ENCODE assay signal across 1 cellular context in the genomic region with DNA sequence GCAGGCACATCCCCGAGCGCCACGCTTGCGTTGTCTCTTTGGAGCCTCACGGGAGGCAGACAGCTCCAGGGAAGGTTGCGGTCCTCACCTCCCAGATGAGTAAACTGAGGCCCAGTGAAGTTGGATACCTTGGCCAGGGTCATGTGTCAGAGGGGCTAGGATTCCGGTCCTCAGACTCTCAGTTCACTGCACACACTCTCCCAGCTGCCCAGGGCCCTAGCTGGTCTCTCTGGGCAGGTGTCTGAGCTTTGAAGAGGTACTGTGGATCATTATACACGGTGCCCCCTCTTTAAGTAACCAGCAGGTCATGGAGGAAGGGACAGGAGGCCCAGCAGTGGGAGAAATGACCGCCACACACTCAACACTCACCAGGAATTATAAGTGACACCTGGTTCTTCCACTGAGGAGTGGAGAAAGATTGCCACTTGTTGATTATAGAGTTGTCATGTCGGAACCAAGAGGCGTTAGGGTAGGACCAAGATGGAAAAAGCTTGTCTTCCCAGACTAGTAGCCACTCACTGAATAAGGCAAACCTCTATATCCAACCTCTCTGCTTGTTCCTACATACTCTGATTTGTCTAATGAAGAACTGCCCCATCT.
TF ChIP-seq lines count a peak whose summit lies in the region.

No MANE protein-coding gene starts in this region.

TF ChIP-seq in K562, 482 proteins besides CTCF, POLR2A, EP300 and RAD21 (continued from another document):
- TF ChIP-seq, protein P1, sequence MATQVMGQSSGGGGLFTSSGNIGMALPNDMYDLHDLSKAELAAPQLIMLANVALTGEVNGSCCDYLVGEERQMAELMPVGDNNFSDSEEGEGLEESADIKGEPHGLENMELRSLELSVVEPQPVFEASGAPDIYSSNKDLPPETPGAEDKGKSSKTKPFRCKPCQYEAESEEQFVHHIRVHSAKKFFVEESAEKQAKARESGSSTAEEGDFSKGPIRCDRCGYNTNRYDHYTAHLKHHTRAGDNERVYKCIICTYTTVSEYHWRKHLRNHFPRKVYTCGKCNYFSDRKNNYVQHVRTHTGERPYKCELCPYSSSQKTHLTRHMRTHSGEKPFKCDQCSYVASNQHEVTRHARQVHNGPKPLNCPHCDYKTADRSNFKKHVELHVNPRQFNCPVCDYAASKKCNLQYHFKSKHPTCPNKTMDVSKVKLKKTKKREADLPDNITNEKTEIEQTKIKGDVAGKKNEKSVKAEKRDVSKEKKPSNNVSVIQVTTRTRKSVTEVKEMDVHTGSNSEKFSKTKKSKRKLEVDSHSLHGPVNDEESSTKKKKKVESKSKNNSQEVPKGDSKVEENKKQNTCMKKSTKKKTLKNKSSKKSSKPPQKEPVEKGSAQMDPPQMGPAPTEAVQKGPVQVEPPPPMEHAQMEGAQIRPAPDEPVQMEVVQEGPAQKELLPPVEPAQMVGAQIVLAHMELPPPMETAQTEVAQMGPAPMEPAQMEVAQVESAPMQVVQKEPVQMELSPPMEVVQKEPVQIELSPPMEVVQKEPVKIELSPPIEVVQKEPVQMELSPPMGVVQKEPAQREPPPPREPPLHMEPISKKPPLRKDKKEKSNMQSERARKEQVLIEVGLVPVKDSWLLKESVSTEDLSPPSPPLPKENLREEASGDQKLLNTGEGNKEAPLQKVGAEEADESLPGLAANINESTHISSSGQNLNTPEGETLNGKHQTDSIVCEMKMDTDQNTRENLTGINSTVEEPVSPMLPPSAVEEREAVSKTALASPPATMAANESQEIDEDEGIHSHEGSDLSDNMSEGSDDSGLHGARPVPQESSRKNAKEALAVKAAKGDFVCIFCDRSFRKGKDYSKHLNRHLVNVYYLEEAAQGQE (CRISPR knock-in tag; IDR thresholded peaks at IDR 0.05; ENCODE audit: low read depth), result 0 out of 2 replicates have a peak, but pooled peaks have one; percentile 11
TF ChIP-seq in K562: peak in this region for 10.
